In the genomic region with DNA sequence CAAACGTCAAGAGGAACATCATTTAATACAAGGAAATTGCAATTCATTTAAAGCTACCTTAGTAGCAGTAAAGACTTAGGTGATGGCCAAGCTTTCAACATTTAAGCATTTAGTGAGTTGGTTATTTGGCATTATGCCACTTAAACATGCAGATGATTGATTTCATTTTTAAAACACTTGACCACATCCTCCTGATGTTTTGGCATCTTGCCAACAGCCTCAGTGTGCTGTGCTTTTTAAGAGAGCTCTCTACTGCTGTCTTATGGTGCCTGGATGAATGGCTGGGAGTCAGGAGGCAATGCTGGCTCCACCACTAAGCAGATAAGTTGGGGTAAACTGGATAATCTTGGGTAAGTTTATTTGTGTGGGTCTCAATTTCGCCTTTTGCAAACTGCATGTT, we compare ENCODE assay signal across 8 cellular contexts.
A peak's percentile ranks its signal among the peaks of the same experiment; 100 is the strongest.
DNase-seq lines count a peak whose midpoint lies in the region; ATAC-seq and FAIRE-seq lines count a peak whose summit lies in the region.

No MANE protein-coding gene starts in this region.

- H3K27ac ChIP-seq in BLaER1 = peak overlapping the region; percentile 72

- no peaks in the 10 kb centered on the region for H3K9me3 ChIP-seq in BLaER1

- peaks cover 67% of the 10 kb centered on the region for H3K4me1 ChIP-seq in BLaER1

- H3K4me3 ChIP-seq in BLaER1 = peak overlapping the region; percentile 26; the same call in 1 of the 2 replicates

- H3K4me2 ChIP-seq in BLaER1 = peak overlapping the region; percentile 85

- H3K36me3 ChIP-seq in BLaER1 = no peaks in the 10 kb centered on the region

- intact Hi-C loops in posterior vena cava (cut with DNase I) = no loop called here

- ATAC-seq in GM19395 (IDR thresholded peaks at IDR 0.05; ENCODE audit: unreplicated experiment) = peak; percentile 90

- H3K9ac ChIP-seq in BLaER1 = peak overlapping the region; percentile 8; the same call in 1 of the 2 replicates

- no peaks in the 10 kb centered on the region for H4K20me1 ChIP-seq in BLaER1

- no peaks in the 10 kb centered on the region for H3K27me3 ChIP-seq in BLaER1

- FAIRE-seq in islet of Langerhans (lab: Jason Lieb, UNC) = peak; percentile 38

- DNase-seq in HS-27A (ENCODE audit: low read depth) (peak; percentile 50), SHP77 treated with DMSO at 0.1 percent for 48 hours (lab: John Stamatoyannopoulos, UW) (peak; percentile 58), posterior vena cava (ENCODE audit: low spot score) (no peak)
- DNase-seq in activated gamma-delta T cell treated with anti-CD3 and anti-CD28 coated beads, Interleukin-2, amount 50 U/mL, for 16 hours (ENCODE audit: low read depth) = peak; percentile 56
- peak; percentile 41 to 46 for DNase-seq in stimulated activated CD8-positive, alpha-beta memory T cell treated with anti-CD3 and anti-CD28 coated beads, Interleukin-4, amount 100 ng/mL, for 1 hour (ENCODE audit: low read depth in 2 of 2, low spot score in 1 of 2)
